Comparison of ENCODE assay signal across 1 cellular context in the genomic region with DNA sequence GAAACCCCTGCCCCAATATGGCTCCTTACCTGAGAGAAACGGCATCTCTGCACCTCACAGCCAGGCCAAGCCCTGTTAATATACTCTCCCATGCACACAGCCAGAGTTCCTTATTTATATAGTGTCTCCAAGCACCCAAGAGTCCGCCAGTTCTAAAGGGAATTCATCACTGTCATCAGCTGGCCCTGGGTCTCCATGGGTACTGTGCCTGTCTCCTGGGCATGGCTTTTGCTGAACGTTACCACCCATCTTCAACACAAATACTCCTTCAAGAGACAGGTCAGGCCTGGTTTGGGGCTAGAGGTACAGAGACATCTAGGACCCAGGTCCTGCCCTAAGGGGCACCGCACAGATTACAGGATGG.
TF ChIP-seq lines count a peak whose summit lies in the region.

No MANE protein-coding gene starts in this region.

TF ChIP-seq in GM23338, 12 proteins besides CTCF, POLR2A, EP300 and RAD21 (continued from another document):
- TF ChIP-seq, protein P1, sequence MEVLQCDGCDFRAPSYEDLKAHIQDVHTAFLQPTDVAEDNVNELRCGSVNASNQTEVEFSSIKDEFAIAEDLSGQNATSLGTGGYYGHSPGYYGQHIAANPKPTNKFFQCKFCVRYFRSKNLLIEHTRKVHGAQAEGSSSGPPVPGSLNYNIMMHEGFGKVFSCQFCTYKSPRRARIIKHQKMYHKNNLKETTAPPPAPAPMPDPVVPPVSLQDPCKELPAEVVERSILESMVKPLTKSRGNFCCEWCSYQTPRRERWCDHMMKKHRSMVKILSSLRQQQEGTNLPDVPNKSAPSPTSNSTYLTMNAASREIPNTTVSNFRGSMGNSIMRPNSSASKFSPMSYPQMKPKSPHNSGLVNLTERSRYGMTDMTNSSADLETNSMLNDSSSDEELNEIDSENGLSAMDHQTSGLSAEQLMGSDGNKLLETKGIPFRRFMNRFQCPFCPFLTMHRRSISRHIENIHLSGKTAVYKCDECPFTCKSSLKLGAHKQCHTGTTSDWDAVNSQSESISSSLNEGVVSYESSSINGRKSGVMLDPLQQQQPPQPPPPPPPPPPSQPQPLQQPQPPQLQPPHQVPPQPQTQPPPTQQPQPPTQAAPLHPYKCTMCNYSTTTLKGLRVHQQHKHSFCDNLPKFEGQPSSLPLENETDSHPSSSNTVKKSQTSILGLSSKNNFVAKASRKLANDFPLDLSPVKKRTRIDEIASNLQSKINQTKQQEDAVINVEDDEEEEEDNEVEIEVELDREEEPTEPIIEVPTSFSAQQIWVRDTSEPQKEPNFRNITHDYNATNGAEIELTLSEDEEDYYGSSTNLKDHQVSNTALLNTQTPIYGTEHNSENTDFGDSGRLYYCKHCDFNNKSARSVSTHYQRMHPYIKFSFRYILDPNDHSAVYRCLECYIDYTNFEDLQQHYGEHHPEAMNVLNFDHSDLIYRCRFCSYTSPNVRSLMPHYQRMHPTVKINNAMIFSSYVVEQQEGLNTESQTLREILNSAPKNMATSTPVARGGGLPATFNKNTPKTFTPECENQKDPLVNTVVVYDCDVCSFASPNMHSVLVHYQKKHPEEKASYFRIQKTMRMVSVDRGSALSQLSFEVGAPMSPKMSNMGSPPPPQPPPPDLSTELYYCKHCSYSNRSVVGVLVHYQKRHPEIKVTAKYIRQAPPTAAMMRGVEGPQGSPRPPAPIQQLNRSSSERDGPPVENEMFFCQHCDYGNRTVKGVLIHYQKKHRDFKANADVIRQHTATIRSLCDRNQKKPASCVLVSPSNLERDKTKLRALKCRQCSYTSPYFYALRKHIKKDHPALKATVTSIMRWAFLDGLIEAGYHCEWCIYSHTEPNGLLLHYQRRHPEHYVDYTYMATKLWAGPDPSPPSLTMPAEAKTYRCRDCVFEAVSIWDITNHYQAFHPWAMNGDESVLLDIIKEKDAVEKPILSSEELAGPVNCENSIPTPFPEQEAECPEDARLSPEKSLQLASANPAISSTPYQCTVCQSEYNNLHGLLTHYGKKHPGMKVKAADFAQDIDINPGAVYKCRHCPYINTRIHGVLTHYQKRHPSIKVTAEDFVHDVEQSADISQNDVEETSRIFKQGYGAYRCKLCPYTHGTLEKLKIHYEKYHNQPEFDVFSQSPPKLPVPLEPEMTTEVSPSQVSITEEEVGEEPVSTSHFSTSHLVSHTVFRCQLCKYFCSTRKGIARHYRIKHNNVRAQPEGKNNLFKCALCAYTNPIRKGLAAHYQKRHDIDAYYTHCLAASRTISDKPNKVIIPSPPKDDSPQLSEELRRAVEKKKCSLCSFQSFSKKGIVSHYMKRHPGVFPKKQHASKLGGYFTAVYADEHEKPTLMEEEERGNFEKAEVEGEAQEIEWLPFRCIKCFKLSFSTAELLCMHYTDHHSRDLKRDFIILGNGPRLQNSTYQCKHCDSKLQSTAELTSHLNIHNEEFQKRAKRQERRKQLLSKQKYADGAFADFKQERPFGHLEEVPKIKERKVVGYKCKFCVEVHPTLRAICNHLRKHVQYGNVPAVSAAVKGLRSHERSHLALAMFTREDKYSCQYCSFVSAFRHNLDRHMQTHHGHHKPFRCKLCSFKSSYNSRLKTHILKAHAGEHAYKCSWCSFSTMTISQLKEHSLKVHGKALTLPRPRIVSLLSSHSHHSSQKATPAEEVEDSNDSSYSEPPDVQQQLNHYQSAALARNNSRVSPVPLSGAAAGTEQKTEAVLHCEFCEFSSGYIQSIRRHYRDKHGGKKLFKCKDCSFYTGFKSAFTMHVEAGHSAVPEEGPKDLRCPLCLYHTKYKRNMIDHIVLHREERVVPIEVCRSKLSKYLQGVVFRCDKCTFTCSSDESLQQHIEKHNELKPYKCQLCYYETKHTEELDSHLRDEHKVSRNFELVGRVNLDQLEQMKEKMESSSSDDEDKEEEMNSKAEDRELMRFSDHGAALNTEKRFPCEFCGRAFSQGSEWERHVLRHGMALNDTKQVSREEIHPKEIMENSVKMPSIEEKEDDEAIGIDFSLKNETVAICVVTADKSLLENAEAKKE (CRISPR knock-in tag; IDR thresholded peaks at IDR 0.05): no peak
- TF ChIP-seq, protein P2, sequence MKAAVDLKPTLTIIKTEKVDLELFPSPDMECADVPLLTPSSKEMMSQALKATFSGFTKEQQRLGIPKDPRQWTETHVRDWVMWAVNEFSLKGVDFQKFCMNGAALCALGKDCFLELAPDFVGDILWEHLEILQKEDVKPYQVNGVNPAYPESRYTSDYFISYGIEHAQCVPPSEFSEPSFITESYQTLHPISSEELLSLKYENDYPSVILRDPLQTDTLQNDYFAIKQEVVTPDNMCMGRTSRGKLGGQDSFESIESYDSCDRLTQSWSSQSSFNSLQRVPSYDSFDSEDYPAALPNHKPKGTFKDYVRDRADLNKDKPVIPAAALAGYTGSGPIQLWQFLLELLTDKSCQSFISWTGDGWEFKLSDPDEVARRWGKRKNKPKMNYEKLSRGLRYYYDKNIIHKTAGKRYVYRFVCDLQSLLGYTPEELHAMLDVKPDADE (IDR thresholded peaks at IDR 0.05): no peak
- no peak for TF ChIP-seq ZNF114 (CRISPR knock-in tag; IDR thresholded peaks at IDR 0.05)
- TF ChIP-seq, protein P3, sequence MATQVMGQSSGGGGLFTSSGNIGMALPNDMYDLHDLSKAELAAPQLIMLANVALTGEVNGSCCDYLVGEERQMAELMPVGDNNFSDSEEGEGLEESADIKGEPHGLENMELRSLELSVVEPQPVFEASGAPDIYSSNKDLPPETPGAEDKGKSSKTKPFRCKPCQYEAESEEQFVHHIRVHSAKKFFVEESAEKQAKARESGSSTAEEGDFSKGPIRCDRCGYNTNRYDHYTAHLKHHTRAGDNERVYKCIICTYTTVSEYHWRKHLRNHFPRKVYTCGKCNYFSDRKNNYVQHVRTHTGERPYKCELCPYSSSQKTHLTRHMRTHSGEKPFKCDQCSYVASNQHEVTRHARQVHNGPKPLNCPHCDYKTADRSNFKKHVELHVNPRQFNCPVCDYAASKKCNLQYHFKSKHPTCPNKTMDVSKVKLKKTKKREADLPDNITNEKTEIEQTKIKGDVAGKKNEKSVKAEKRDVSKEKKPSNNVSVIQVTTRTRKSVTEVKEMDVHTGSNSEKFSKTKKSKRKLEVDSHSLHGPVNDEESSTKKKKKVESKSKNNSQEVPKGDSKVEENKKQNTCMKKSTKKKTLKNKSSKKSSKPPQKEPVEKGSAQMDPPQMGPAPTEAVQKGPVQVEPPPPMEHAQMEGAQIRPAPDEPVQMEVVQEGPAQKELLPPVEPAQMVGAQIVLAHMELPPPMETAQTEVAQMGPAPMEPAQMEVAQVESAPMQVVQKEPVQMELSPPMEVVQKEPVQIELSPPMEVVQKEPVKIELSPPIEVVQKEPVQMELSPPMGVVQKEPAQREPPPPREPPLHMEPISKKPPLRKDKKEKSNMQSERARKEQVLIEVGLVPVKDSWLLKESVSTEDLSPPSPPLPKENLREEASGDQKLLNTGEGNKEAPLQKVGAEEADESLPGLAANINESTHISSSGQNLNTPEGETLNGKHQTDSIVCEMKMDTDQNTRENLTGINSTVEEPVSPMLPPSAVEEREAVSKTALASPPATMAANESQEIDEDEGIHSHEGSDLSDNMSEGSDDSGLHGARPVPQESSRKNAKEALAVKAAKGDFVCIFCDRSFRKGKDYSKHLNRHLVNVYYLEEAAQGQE (IDR thresholded peaks at IDR 0.05; ENCODE audit: unreplicated experiment): no peak
- TF ChIP-seq EZH2 (IDR thresholded peaks at IDR 0.05; ENCODE audit: low read depth, unreplicated experiment): no peak
- no peak for TF ChIP-seq CREB1 (CRISPR knock-in tag; IDR thresholded peaks at IDR 0.05; ENCODE audit: low read depth)
- no peak for TF ChIP-seq JUNB (IDR thresholded peaks at IDR 0.05; ENCODE audit: unreplicated experiment)
- TF ChIP-seq STAT1 (IDR thresholded peaks at IDR 0.05; ENCODE audit: unreplicated experiment): no peak
- no peak for TF ChIP-seq ZNF331 (CRISPR knock-in tag; IDR thresholded peaks at IDR 0.05; ENCODE audit: low read depth)
